Comparison of ENCODE assay signal across 6 cellular contexts in the genomic region with DNA sequence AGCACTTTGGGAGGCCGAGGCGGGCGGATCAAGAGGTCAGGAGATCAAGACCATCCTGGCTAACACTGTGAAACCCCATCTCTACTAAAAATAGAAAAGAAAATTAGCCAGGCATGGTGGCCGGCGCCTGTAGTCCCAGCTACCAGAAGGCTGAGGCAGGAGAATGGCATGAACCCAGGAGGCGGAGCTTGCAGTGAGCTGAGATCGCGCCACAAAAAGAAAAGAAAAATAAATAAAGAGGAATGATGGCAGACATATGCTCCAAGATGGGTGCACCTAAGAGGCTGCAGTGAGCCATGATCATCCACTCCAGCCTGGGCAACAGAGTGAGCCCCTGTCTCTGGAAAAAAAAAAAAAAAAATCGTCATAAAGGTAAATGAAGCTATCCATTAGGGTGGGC. TPM values are rescaled to one million over a fixed set of nuclear protein-coding genes. Genes with fewer than 3 reads are reported as not detected.
"Had no signal": no experiment of that assay in that cellular context is flagged by ENCODE, and none has a peak within 500 bp of the region (broad histone marks: within the 10 kb centered on the region; RNA-seq: fewer than 3 reads in every experiment).

No MANE protein-coding gene starts in this region.

RNA-seq across cellular contexts. Expression of gene ARRDC5, which starts 56.7 kb away (rescaled TPM):
- total RNA-seq: body of pancreas, endothelial cell of umbilical vein, mesothelial cell of epicardium, neural crest cell, SJCRH30, WTC11 had no signal
